Comparison of ENCODE assay signal across 8 cellular contexts in genomic region chr5:91383956-91384300, GRCh38. TPM values are rescaled to one million over a fixed set of nuclear protein-coding genes. Genes with fewer than 3 reads are reported as not detected.
DNase-seq lines count a peak whose midpoint lies in the region; ATAC-seq and TF ChIP-seq lines count a peak whose summit lies in the region.

No MANE protein-coding gene starts in this region.

- WGBS in right lobe of liver (ENCODE audit: insufficient coverage, low coverage, low lambda C conversion rate, missing lambda C conversion rate): under 1% methylated on average over 7 of the region's 7 CpGs
- 4% methylated on average over 7 of the region's 7 CpGs for WGBS in thymus

- H3K9me3 Mint-ChIP-seq in brain: peaks cover 0 to 11% (median 2%) of the 10 kb centered on the region in 5 experiments

- TF ChIP-seq CTCF in brain (conservative IDR thresholded peaks at IDR 0.05): no peak
- TF ChIP-seq CTCF in right lobe of liver (IDR thresholded peaks at IDR 0.05): no peak

- peaks cover 35% of the 10 kb centered on the region for H3K27me3 Mint-ChIP-seq in brain

- H3K36me3 Mint-ChIP-seq in brain: peaks cover 30% of the 10 kb centered on the region

- intact Hi-C loops in right lobe of liver (cut with DNase I): no loop called here

- H3K4me3 Mint-ChIP-seq in brain: peak overlapping the region; percentile 92 to 100 (median 96)

- H3K4me1 Mint-ChIP-seq in brain: peaks cover 20% of the 10 kb centered on the region

- peak; percentile 24 for DNase-seq in NCI-H345 (lab: John Stamatoyannopoulos, UW)
- DNase-seq in NCI-H345 treated with DMSO at 0.1 percent for 48 hours (lab: John Stamatoyannopoulos, UW; ENCODE audit: unreplicated experiment): no peak
- peak; percentile 23 for DNase-seq in NCI-H446 treated with DMSO at 0.1 percent for 48 hours (lab: John Stamatoyannopoulos, UW)
- peak in 1 of 3 donors; percentile 37 for DNase-seq in right lobe of liver
- no peak for DNase-seq in SK-N-DZ (ENCODE audit: low spot score)
- no peak for DNase-seq in mesenteric fat pad (ENCODE audit: low spot score)

- H3K4me1 ChIP-seq in right lobe of liver (peaks cover 0 to 8% (median 0%) of the 10 kb centered on the region in 4 donors), thymus (ENCODE audit: control insufficient read depth, insufficient read depth, low read length) (no peaks in the 10 kb centered on the region)

- H3K27ac ChIP-seq in right lobe of liver (peak overlapping the region; percentile 99 to 100 (median 99)), thymus (ENCODE audit: low read depth) (peak overlapping the region; percentile 98)

- ATAC-seq in right lobe of liver: peak in 1 of 4 donors; percentile 0

- H3K27me3 ChIP-seq in right lobe of liver (no peaks in the 10 kb centered on the region), thymus (ENCODE audit: control insufficient read depth, insufficient read depth) (no peaks in the 10 kb centered on the region)

- H3K9me3 ChIP-seq in right lobe of liver (no peaks in the 10 kb centered on the region), thymus (ENCODE audit: control insufficient read depth) (no peaks in the 10 kb centered on the region)

- H3K4me3 ChIP-seq in right lobe of liver (peak overlapping the region; percentile 66 to 74 (median 70)), thymus (ENCODE audit: low read length) (peak overlapping the region; percentile 89)

- TF ChIP-seq POLR2A in right lobe of liver (IDR thresholded peaks at IDR 0.05): no peak

- H3K27ac Mint-ChIP-seq in brain: peak overlapping the region; percentile 98 to 100 (median 100)

- H3K36me3 ChIP-seq in right lobe of liver (no peaks in the 10 kb centered on the region), thymus (ENCODE audit: control insufficient read depth, insufficient read depth) (no peaks in the 10 kb centered on the region)

RNA-seq across cellular contexts. Expression of gene ARRDC3, which starts 0.8 kb away (rescaled TPM):
- polyA plus RNA-seq in brain (ENCODE audit: insufficient read depth, low read depth, low replicate concordance) (16.4 TPM), thymus (55.7 TPM)
- total RNA-seq in right lobe of liver (10 to 100 TPM; 14.3 to 96.9 (median 46.0) TPM), mesenteric fat pad (59.9 TPM)
- polyA plus RNA-seq in SK-N-DZ (2014; cell fraction: cytosol; rRNA removed): 26.6 and 27.0 TPM in 2 replicates
- 44.7 and 53.7 TPM in 2 replicates for polyA plus RNA-seq in SK-N-DZ (2014; cell fraction: nucleus; rRNA removed)

Comparison
In these comparisons a context has a peak if more than half of its experiments do, and no peak if none do; other contexts are left out.
1. DNase-seq: peak in NCI-H345 (single experiment) and NCI-H446 treated with DMSO at 0.1 percent for 48 hours (single experiment); none in NCI-H345 treated with DMSO at 0.1 percent for 48 hours (single experiment), SK-N-DZ (single experiment) and mesenteric fat pad (single experiment).